Comparison of ENCODE assay signal across 8 cellular contexts in genomic region chr16:75648265-75649076, GRCh38. TPM values are rescaled to one million over a fixed set of nuclear protein-coding genes. Genes with fewer than 3 reads are reported as not detected.
DNase-seq lines count a peak whose midpoint lies in the region; ATAC-seq and TF ChIP-seq lines count a peak whose summit lies in the region.

No MANE protein-coding gene starts in this region.

- H3K4me1 ChIP-seq in GM23338 (ENCODE audit: insufficient read depth) (peaks cover 20% of the 10 kb centered on the region), SJSA1 (replicated peaks) (peaks cover 23% of the 10 kb centered on the region), suprapubic skin (peaks cover 67% of the 10 kb centered on the region)

- intact Hi-C loops in activated naive CD4-positive, alpha-beta T cell treated with anti-CD3 and anti-CD28 coated beads for 36 hours (cut with micrococcal nuclease), result loop anchor here (1.0 to 5.0 kb wide), 2 partner anchors 661 to 1564 kb away; partner anchors contain the start of gene WDR59

- no peaks in the 10 kb centered on the region for H3K9me2 ChIP-seq in GM23338 (ENCODE audit: insufficient read depth)

- peak overlapping the region; percentile 94 for H3K4me2 ChIP-seq in GM23338

- TF ChIP-seq POLR2A in suprapubic skin (IDR thresholded peaks at IDR 0.05), result peak in 1 of 2 donors; percentile 10

- TF ChIP-seq CTCF in GM23338 (conservative IDR thresholded peaks at IDR 0.05; ENCODE audit: low read depth in 2 of 2) (no peak), suprapubic skin (IDR thresholded peaks at IDR 0.05) (no peak)

- H3K27me3 ChIP-seq in GM23338 (ENCODE audit: insufficient read depth) (no peaks in the 10 kb centered on the region), SJSA1 (replicated peaks) (no peaks in the 10 kb centered on the region), suprapubic skin (no peaks in the 10 kb centered on the region)

- ATAC-seq in GM23338, result peak; percentile 49

- H3K79me2 ChIP-seq in GM23338 (replicated peaks; ENCODE audit: insufficient read depth), result peaks cover 86% of the 10 kb centered on the region

- DNase-seq in ELF-1 (ENCODE audit: low read depth, low spot score), result peak; percentile 82
- peak; percentile 91 for DNase-seq in GM23338 (ENCODE audit: low spot score)
- peak; percentile 65 for DNase-seq in LHCN-M2 (ENCODE audit: low read depth)
- peak; percentile 75 to 77 for DNase-seq in SJSA1 (ENCODE audit: low read depth in 1 of 2, low spot score in 2 of 2)
- DNase-seq in activated naive CD4-positive, alpha-beta T cell treated with anti-CD3 and anti-CD28 coated beads for 36 hours, result peak; percentile 93
- DNase-seq in germinal center (ENCODE audit: low spot score), result peak; percentile 76
- peak in 54 of 56 donors; percentile 32 to 91 (median 74) for DNase-seq in nucleus accumbens (lab: John Stamatoyannopoulos, UW)
- peak; percentile 91 to 93 for DNase-seq in suprapubic skin (ENCODE audit: low spot score in 2 of 2)

- H3K36me3 ChIP-seq in GM23338 (ENCODE audit: insufficient read depth) (peaks cover 17% of the 10 kb centered on the region), SJSA1 (peaks cover 55% of the 10 kb centered on the region), suprapubic skin (peaks cover 7% of the 10 kb centered on the region)

- H3K4me1 Mint-ChIP-seq in GM23338, result peaks cover 27% of the 10 kb centered on the region
- H3K4me1 Mint-ChIP-seq in activated naive CD4-positive, alpha-beta T cell treated with anti-CD3 and anti-CD28 coated beads for 36 hours (ENCODE audit: low read depth), result peaks cover 62% of the 10 kb centered on the region

- peaks cover 21% of the 10 kb centered on the region for H3K36me3 Mint-ChIP-seq in GM23338 (ENCODE audit: low read depth)
- H3K36me3 Mint-ChIP-seq in activated naive CD4-positive, alpha-beta T cell treated with anti-CD3 and anti-CD28 coated beads for 36 hours (ENCODE audit: low read depth), result peaks cover 37% of the 10 kb centered on the region

- H3K27ac Mint-ChIP-seq in GM23338, result peak overlapping the region; percentile 79
- H3K27ac Mint-ChIP-seq in activated naive CD4-positive, alpha-beta T cell treated with anti-CD3 and anti-CD28 coated beads for 36 hours, result peak overlapping the region; percentile 98

- H3K4me3 Mint-ChIP-seq in GM23338, result peak overlapping the region; percentile 87
- peak overlapping the region; percentile 96 for H3K4me3 Mint-ChIP-seq in activated naive CD4-positive, alpha-beta T cell treated with anti-CD3 and anti-CD28 coated beads for 36 hours

- H3K27ac ChIP-seq in GM23338 (ENCODE audit: low read depth) (peak overlapping the region; percentile 95), SJSA1 (peak overlapping the region; percentile 32), suprapubic skin (peak overlapping the region; percentile 99)

- TF ChIP-seq EP300 in suprapubic skin (IDR thresholded peaks at IDR 0.05), result no peak

- H3K4me3 ChIP-seq in GM23338 (peak overlapping the region; percentile 88), SJSA1 (peak overlapping the region; percentile 76), suprapubic skin (peak overlapping the region; percentile 96)

- CTCF ChIA-PET in activated naive CD4-positive, alpha-beta T cell treated with anti-CD3 and anti-CD28 coated beads for 36 hours (lab: Charles Lee), result interaction anchor here (1.2 to 2.5 kb wide), 4 partner anchors 26 to 183 kb away, joined by 3 to 10 read pairs (median 6); partner anchors contain the start of gene ADAT1

- H3K9me3 ChIP-seq in SJSA1 (replicated peaks) (no peaks in the 10 kb centered on the region), suprapubic skin (no peaks in the 10 kb centered on the region)

- peaks cover 27% of the 10 kb centered on the region for H4K20me1 ChIP-seq in GM23338 (replicated peaks; ENCODE audit: insufficient read depth)

- H3K27me3 Mint-ChIP-seq in GM23338 (ENCODE audit: insufficient read depth, low read depth, poor library complexity), result peaks cover 5% of the 10 kb centered on the region
- no peaks in the 10 kb centered on the region for H3K27me3 Mint-ChIP-seq in activated naive CD4-positive, alpha-beta T cell treated with anti-CD3 and anti-CD28 coated beads for 36 hours (ENCODE audit: low read depth)

- H2AFZ ChIP-seq in GM23338, result peak overlapping the region; percentile 84

- peaks cover 6% of the 10 kb centered on the region; the same call in 1 of the 2 replicates for H3F3A ChIP-seq in GM23338 (replicated peaks; ENCODE audit: low read depth)

- H3K9me3 Mint-ChIP-seq in GM23338, result no peaks in the 10 kb centered on the region
- no peaks in the 10 kb centered on the region for H3K9me3 Mint-ChIP-seq in activated naive CD4-positive, alpha-beta T cell treated with anti-CD3 and anti-CD28 coated beads for 36 hours

- WGBS in suprapubic skin, result 1% methylated on average over 32 of the region's 62 CpGs

TF ChIP-seq in GM23338, 12 proteins besides CTCF, POLR2A, EP300 and RAD21 (continues in another document):
- no peak for TF ChIP-seq JUNB (IDR thresholded peaks at IDR 0.05; ENCODE audit: unreplicated experiment)
- no peak for TF ChIP-seq ZNF331 (CRISPR knock-in tag; IDR thresholded peaks at IDR 0.05; ENCODE audit: low read depth)
- no peak for TF ChIP-seq EZH2phosphoT487 (IDR thresholded peaks at IDR 0.05; ENCODE audit: unreplicated experiment)
- no peak for TF ChIP-seq EZH2 (IDR thresholded peaks at IDR 0.05; ENCODE audit: low read depth, unreplicated experiment)
- no peak for TF ChIP-seq STAT1 (IDR thresholded peaks at IDR 0.05; ENCODE audit: unreplicated experiment)
- TF ChIP-seq NANOG (IDR thresholded peaks at IDR 0.05; ENCODE audit: borderline replicate concordance), result no peak
- no peak for TF ChIP-seq ZNF114 (CRISPR knock-in tag; IDR thresholded peaks at IDR 0.05)
- TF ChIP-seq CREB1 (CRISPR knock-in tag; IDR thresholded peaks at IDR 0.05; ENCODE audit: low read depth), result no peak
- peak; percentile 48; the same call in 1 of the 2 replicates for TF ChIP-seq POLR2AphosphoS5 (IDR thresholded peaks at IDR 0.05; ENCODE audit: low read depth)

RNA-seq across cellular contexts. Expression of gene TERF2IP, which starts 0.9 kb away (rescaled TPM):
- 12.0 and 14.9 TPM in 2 replicates for total RNA-seq in GM23338 (2014; rRNA removed; shearing (Covaris generic))
- polyA plus RNA-seq in GM23338 (2016; fragmentation: Nextera tagmentation; extraction: Ambion mirVana), result 18.0 and 19.5 TPM in 2 replicates
- 53.2 and 60.0 TPM in 2 replicates for total RNA-seq in LHCN-M2 (2014; rRNA removed)
- 43.9 TPM for polyA plus RNA-seq in LHCN-M2 (2012)
- 75.5 and 83.2 TPM in 2 replicates for total RNA-seq in SJSA1 (2014; rRNA removed; shearing (Covaris generic))
- total RNA-seq in activated naive CD4-positive, alpha-beta T cell treated with anti-CD3 and anti-CD28 coated beads for 36 hours, result 10 to 100 TPM; 78.6 to 79.0 TPM
- total RNA-seq in suprapubic skin, result 10 to 100 TPM; 42.2 to 67.1 (median 55.8) TPM

RNA-seq across cellular contexts. Expression of gene KARS1, which starts 1.0 kb away (rescaled TPM):
- 216 and 220 TPM in 2 replicates for total RNA-seq in GM23338 (2014; rRNA removed; shearing (Covaris generic))
- polyA plus RNA-seq in GM23338 (2016; fragmentation: Nextera tagmentation; extraction: Ambion mirVana), result 229 and 243 TPM in 2 replicates
- 198 and 202 TPM in 2 replicates for total RNA-seq in LHCN-M2 (2014; rRNA removed)
- 123 TPM for polyA plus RNA-seq in LHCN-M2 (2012)
- 156 and 232 TPM in 2 replicates for total RNA-seq in SJSA1 (2014; rRNA removed; shearing (Covaris generic))
- total RNA-seq in activated naive CD4-positive, alpha-beta T cell treated with anti-CD3 and anti-CD28 coated beads for 36 hours, result 100 to 1,000 TPM; 371 to 385 TPM
- total RNA-seq in suprapubic skin, result 100 to 1,000 TPM in 3 of 4 donors, 10 to 100 TPM in 1; 85.9 to 128 (median 106) TPM

RNA-seq across cellular contexts. Expression of gene ADAT1, which starts 25.4 kb away (rescaled TPM):
- total RNA-seq in GM23338 (2014; rRNA removed; shearing (Covaris generic)), result 49.4 and 53.6 TPM in 2 replicates
- 17.4 and 18.5 TPM in 2 replicates for polyA plus RNA-seq in GM23338 (2016; fragmentation: Nextera tagmentation; extraction: Ambion mirVana)
- total RNA-seq in LHCN-M2 (2014; rRNA removed), result 50.2 and 66.0 TPM in 2 replicates
- 27.8 TPM for polyA plus RNA-seq in LHCN-M2 (2012)
- 49.2 and 62.0 TPM in 2 replicates for total RNA-seq in SJSA1 (2014; rRNA removed; shearing (Covaris generic))
- total RNA-seq in activated naive CD4-positive, alpha-beta T cell treated with anti-CD3 and anti-CD28 coated beads for 36 hours, result 10 to 100 TPM; 45.3 to 47.5 TPM
- total RNA-seq in suprapubic skin, result 10 to 100 TPM; 41.4 to 84.2 (median 55.2) TPM

RNA-seq across cellular contexts. Expression of gene CPHXL2, which starts 28.3 kb away (rescaled TPM):
- not detected in 2 replicates for total RNA-seq in GM23338 (2014; rRNA removed; shearing (Covaris generic))
- not detected in 2 replicates for polyA plus RNA-seq in GM23338 (2016; fragmentation: Nextera tagmentation; extraction: Ambion mirVana)
- not detected in 2 replicates for total RNA-seq in LHCN-M2 (2014; rRNA removed)
- 0.05 TPM for polyA plus RNA-seq in LHCN-M2 (2012)
- not detected in 2 replicates for total RNA-seq in SJSA1 (2014; rRNA removed; shearing (Covaris generic))
- not detected for total RNA-seq in activated naive CD4-positive, alpha-beta T cell treated with anti-CD3 and anti-CD28 coated beads for 36 hours
- not detected for total RNA-seq in suprapubic skin

RNA-seq across cellular contexts. Expression of gene DUXB, which starts 52.8 kb away (rescaled TPM):
- not detected in 2 replicates for total RNA-seq in GM23338 (2014; rRNA removed; shearing (Covaris generic))
- not detected in 2 replicates for polyA plus RNA-seq in GM23338 (2016; fragmentation: Nextera tagmentation; extraction: Ambion mirVana)
- total RNA-seq in LHCN-M2 (2014; rRNA removed) (not detected in 2 replicates), suprapubic skin (not detected)
- polyA plus RNA-seq in LHCN-M2 (2012), result not detected
- total RNA-seq in SJSA1 (2014; rRNA removed; shearing (Covaris generic)), result not detected in 2 replicates
- not detected for total RNA-seq in activated naive CD4-positive, alpha-beta T cell treated with anti-CD3 and anti-CD28 coated beads for 36 hours

Comparison
In these comparisons a context has a peak if more than half of its experiments do, and no peak if none do; other contexts are left out.
1. Peak in every context shown above with its lines: DNase-seq, ATAC-seq, H3K4me3 ChIP-seq and H3K27ac ChIP-seq.
2. H3K27ac ChIP-seq: peak in every context shown above with its lines; median percentile 99 in suprapubic skin; 95 in GM23338; 32 in SJSA1.